ENCODE assay signal across 15 cellular contexts in genomic region chr6:196543-196942, GRCh38.
"Had no signal": no experiment of that assay in that cellular context is flagged by ENCODE, and none has a peak within 500 bp of the region (broad histone marks: within the 10 kb centered on the region; RNA-seq: fewer than 3 reads in every experiment).

No MANE protein-coding gene starts in this region.

- H3K4me3 Mint-ChIP-seq: dendritic cell treated with granulocyte-macrophage colony-stimulating factor and Interleukin-4, amounts not matched to agents 40 ng/mL and 50 ng/mL, for 4 days; effector memory CD8-positive, alpha-beta T cell; memory B cell; neural progenitor cell had no signal

- DNase-seq: anterior cingulate cortex; cerebellar nuclear complex; effector memory CD8-positive, alpha-beta T cell; left lung; retina; T1000 had no signal

- H3K9me3 ChIP-seq: gastrocnemius medialis, heart right ventricle, left lung, ovary, tibial artery had no signal

- H3K4me1 Mint-ChIP-seq: neural progenitor cell had no signal

- H3K27me3 Mint-ChIP-seq: effector memory CD8-positive, alpha-beta T cell; memory B cell had no signal

- H3K27ac ChIP-seq: epithelial cell of prostate, left lung, neural progenitor cell, tibial artery had no signal

- H3K36me3 ChIP-seq: gastrocnemius medialis, heart right ventricle, left lung, neural progenitor cell, ovary, tibial artery had no signal

- H3K9me3 Mint-ChIP-seq: dendritic cell treated with granulocyte-macrophage colony-stimulating factor and Interleukin-4, amounts not matched to agents 40 ng/mL and 50 ng/mL, for 4 days; effector memory CD8-positive, alpha-beta T cell; memory B cell had no signal

- H3K4me1 ChIP-seq: neural progenitor cell had no signal

- H3K27me3 ChIP-seq: gastrocnemius medialis, heart right ventricle, left lung, neural progenitor cell, ovary, tibial artery had no signal

- H3K4me3 ChIP-seq: gastrocnemius medialis, heart right ventricle, left lung, neural progenitor cell, ovary, skin epidermis, tibial artery had no signal

- H3K27ac Mint-ChIP-seq: dendritic cell treated with granulocyte-macrophage colony-stimulating factor and Interleukin-4, amounts not matched to agents 40 ng/mL and 50 ng/mL, for 4 days; memory B cell; neural progenitor cell had no signal

- H3K36me3 Mint-ChIP-seq: memory B cell, neural progenitor cell had no signal
